In the genomic region with DNA sequence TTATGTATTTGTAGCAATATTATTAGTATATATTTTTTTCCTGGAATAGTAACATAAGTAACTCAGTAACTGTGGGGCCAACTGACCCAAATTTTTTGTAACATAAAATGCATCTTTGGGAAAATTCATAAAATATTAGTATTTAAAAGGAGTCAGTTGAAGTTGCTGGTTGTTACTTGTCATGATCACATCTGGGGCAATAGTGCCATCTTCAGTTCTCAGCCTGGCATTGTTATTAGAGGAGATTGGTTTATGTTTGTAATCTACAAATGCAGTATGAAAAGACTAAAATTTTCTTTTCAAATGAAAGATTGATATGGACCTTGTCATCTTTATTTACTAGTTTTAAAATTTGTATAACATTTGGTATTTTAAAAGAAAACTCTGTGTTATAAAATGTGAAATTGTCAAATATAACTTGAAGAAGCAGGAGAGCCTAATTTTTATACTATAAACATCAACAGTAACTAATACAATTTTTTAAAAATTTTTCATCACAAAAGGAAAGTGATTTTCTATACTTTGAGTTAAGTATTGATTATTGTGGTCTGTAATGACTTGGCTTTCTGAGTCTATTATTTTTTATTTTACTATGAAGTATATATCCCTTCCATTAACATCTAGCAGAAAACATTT, we compare ENCODE assay signal across 1 cellular context.
TF ChIP-seq lines count a peak whose summit lies in the region.

No MANE protein-coding gene starts in this region.

TF ChIP-seq in GM23338, 12 proteins besides CTCF, POLR2A, EP300 and RAD21 (continued from another document):
- TF ChIP-seq REST (IDR thresholded peaks at IDR 0.05; ENCODE audit: unreplicated experiment) (no peak), NANOG (IDR thresholded peaks at IDR 0.05; ENCODE audit: borderline replicate concordance) (no peak), STAT1 (IDR thresholded peaks at IDR 0.05; ENCODE audit: unreplicated experiment) (no peak), ETS1 (IDR thresholded peaks at IDR 0.05) (no peak), ZNF114 (CRISPR knock-in tag; IDR thresholded peaks at IDR 0.05) (no peak), CREB1 (CRISPR knock-in tag; IDR thresholded peaks at IDR 0.05; ENCODE audit: low read depth) (no peak), JUNB (IDR thresholded peaks at IDR 0.05; ENCODE audit: unreplicated experiment) (no peak), EZH2 (IDR thresholded peaks at IDR 0.05; ENCODE audit: low read depth, unreplicated experiment) (no peak)
